ENCODE assay signal across 1 cellular context in genomic region chr3:12300137-12300536, GRCh38.
A peak's percentile ranks its signal among the peaks of the same experiment; 100 is the strongest.
TF ChIP-seq lines count a peak whose summit lies in the region.

No MANE protein-coding gene starts in this region.

TF ChIP-seq in HEK293, 187 proteins besides CTCF, POLR2A, EP300 and RAD21 (continued from another document):
- no peak for TF ChIP-seq ZNF148 (tag by site-specific recombination; IDR thresholded peaks at IDR 0.05; ENCODE audit: borderline replicate concordance)
- TF ChIP-seq ZNF394 (tag by site-specific recombination; IDR thresholded peaks at IDR 0.05; ENCODE audit: borderline replicate concordance) = no peak
- no peak for TF ChIP-seq KLF7 (tag by site-specific recombination; IDR thresholded peaks at IDR 0.05; ENCODE audit: borderline replicate concordance)
- TF ChIP-seq ZNF184 (tag by site-specific recombination; IDR thresholded peaks at IDR 0.05) = no peak
- TF ChIP-seq KLF16 (tag by site-specific recombination; IDR thresholded peaks at IDR 0.05) = 0 out of 2 replicates have a peak, but pooled peaks have one; percentile 43
- no peak for TF ChIP-seq ZNF777 (tag by site-specific recombination; IDR thresholded peaks at IDR 0.05; ENCODE audit: borderline replicate concordance)
- no peak for TF ChIP-seq ZNF26 (tag by site-specific recombination; IDR thresholded peaks at IDR 0.05)
- no peak for TF ChIP-seq ZNF843 (tag by site-specific recombination; IDR thresholded peaks at IDR 0.05)
- 0 out of 2 replicates have a peak, but pooled peaks have one; percentile 41 for TF ChIP-seq ZEB2 (tag by site-specific recombination; IDR thresholded peaks at IDR 0.05)
- no peak for TF ChIP-seq ZNF518A (tag by site-specific recombination; conservative IDR thresholded peaks at IDR 0.05; ENCODE audit: low read depth)
- no peak for TF ChIP-seq ZNF366 (tag by site-specific recombination; conservative IDR thresholded peaks at IDR 0.05)
- TF ChIP-seq PRDM2 (tag by site-specific recombination; IDR thresholded peaks at IDR 0.05; ENCODE audit: borderline replicate concordance) = no peak
- no peak for TF ChIP-seq ZNF660 (tag by site-specific recombination; IDR thresholded peaks at IDR 0.05)
- no peak for TF ChIP-seq OVOL3 (tag by site-specific recombination; IDR thresholded peaks at IDR 0.05)
- 0 out of 2 replicates have a peak, but pooled peaks have one; percentile 1 for TF ChIP-seq ZNF426 (tag by site-specific recombination; IDR thresholded peaks at IDR 0.05)
- TF ChIP-seq ZNF792 (tag by site-specific recombination; IDR thresholded peaks at IDR 0.05) = no peak
- no peak for TF ChIP-seq ZFP3 (tag by site-specific recombination; IDR thresholded peaks at IDR 0.05; ENCODE audit: low read depth)
- TF ChIP-seq PRDM6 (tag by site-specific recombination; IDR thresholded peaks at IDR 0.05) = 0 out of 2 replicates have a peak, but pooled peaks have one; percentile 5
- peak; percentile 60; the same call in 1 of the 2 replicates for TF ChIP-seq MYNN (tag by site-specific recombination; IDR thresholded peaks at IDR 0.05; ENCODE audit: borderline replicate concordance)
